ENCODE assay signal across 20 cellular contexts in the genomic region with DNA sequence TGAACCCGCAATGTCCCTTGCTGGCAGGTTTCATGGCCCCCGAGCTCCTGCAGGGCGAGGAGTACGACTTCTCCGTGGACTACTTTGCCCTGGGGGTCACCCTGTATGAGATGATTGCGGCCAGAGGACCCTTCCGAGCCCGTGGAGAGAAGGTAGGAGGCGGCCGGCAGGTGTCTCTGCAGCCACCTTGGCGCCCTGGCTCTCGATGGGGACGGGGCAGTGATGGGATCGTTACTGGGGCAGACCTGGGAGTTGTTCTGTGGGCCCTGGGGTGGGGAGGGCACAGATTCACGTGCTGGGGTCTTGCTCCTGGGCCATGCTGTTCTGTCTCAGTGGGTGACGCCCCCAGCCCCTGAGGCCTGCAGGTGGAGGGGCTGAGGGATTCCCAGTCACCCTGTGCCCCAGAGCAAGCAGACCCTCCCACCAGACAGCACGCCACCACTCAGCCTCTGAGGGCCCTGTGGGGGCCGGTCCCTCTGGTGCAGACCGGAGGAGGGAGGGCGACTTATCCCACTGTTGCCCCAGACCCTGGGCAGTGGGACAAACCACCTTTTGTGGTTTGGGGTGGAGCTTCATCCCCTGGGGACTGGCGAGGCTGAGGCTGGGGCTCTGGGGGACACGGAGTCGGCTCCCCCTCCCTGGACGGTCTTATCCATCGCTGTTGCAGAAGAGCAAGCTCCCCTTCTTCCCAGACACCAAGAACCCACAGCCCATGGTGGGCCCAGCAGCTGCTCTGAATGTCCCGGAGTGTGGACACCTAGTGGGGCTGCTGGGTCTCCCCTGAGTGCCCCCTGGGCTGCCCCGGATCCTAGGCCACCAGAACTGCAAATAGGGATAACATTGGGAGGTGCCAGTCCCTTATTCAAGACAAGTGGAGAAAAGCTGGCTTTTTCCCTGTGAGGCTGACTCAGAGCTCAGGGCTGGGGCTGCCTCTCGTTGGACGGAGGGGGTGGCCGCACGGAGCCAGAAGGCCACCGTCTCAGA. TPM values are rescaled to one million over a fixed set of nuclear protein-coding genes. Genes with fewer than 3 reads are reported as not detected.
A peak's percentile ranks its signal among the peaks of the same experiment; 100 is the strongest.
DNase-seq lines count a peak whose midpoint lies in the region; ATAC-seq, FAIRE-seq and TF ChIP-seq lines count a peak whose summit lies in the region.
"Had no signal": no experiment of that assay in that cellular context is flagged by ENCODE, and none has a peak within 500 bp of the region (broad histone marks: within the 10 kb centered on the region; RNA-seq: fewer than 3 reads in every experiment).

No MANE protein-coding gene starts in this region.

- intact Hi-C loops in HepG2 (cut with micrococcal nuclease; ENCODE audit: unreplicated experiment), result no loop called here
- intact Hi-C loops in adrenal gland (cut with DNase I), result no loop called here

- ATAC-seq in A549 (peak; percentile 15 to 38; a peak in 2 of 6 replicates), HepG2 (peak; percentile 58)

- H3K27me3 ChIP-seq in BLaER1 treated with 17β-estradiol and CSF1 and Interleukin-3, amounts not matched to agents 10 nM and 100 nM, result peaks cover 52 to 79% (median 61%) of the 10 kb centered on the region in 11 experiments
- H3K27me3 ChIP-seq in HepG2 (ENCODE audit: control insufficient read depth in 1 of 2, insufficient read depth in 2 of 2, low read length in 2 of 2), result peaks cover 12 to 38% of the 10 kb centered on the region in 2 experiments; a peak in 4 of 5 replicates
- H3K27me3 ChIP-seq in adrenal gland, result peaks cover 5% of the 10 kb centered on the region

- no peaks in the 10 kb centered on the region for H3K79me2 ChIP-seq in HepG2 (ENCODE audit: insufficient read depth, low read length)

- in situ Hi-C loops in HepG2 (cut with HindIII; ENCODE audit: extremely low pct_ligation_motif_present, low pct_unique_long_range_greater_than_20kb), result no loop called here

- H4K20me1 ChIP-seq in BLaER1 treated with 17β-estradiol and CSF1 and Interleukin-3, amounts not matched to agents 10 nM and 100 nM, result peaks cover 0 to 51% (median 11%) of the 10 kb centered on the region in 11 experiments; a peak in 10 of 22 replicates
- no peaks in the 10 kb centered on the region for H4K20me1 ChIP-seq in HepG2 (ENCODE audit: insufficient read depth, low read length)

- no peak overlapping the region for H2AFZ ChIP-seq in HepG2 (ENCODE audit: low read length)
- H2AFZ ChIP-seq: PC-9 had no signal

- H3K9me3 ChIP-seq in A549 (peaks cover 6% of the 10 kb centered on the region), HepG2 (ENCODE audit: low read length) (no peaks in the 10 kb centered on the region), adrenal gland (replicated peaks in 1 of 3) (no peaks in the 10 kb centered on the region)
- peaks cover 17 to 31% (median 23%) of the 10 kb centered on the region in 11 experiments for H3K9me3 ChIP-seq in BLaER1 treated with 17β-estradiol and CSF1 and Interleukin-3, amounts not matched to agents 10 nM and 100 nM (replicated peaks in 1 of 11)

- H3K4me2 ChIP-seq in A549 (no peak overlapping the region), HepG2 (ENCODE audit: low read depth, low read length) (no peak overlapping the region)
- peak overlapping the region in 10 of 11 experiments; percentile 59 to 81 (median 74); a peak in 19 of 22 replicates for H3K4me2 ChIP-seq in BLaER1 treated with 17β-estradiol and CSF1 and Interleukin-3, amounts not matched to agents 10 nM and 100 nM
- H3K4me2 ChIP-seq: PC-9 had no signal

- WGBS in A549 (ENCODE audit: missing lambda C conversion rate), result 42% methylated on average over 15 of the region's 32 CpGs
- 4% methylated on average over 8 of the region's 32 CpGs for WGBS in HepG2 (ENCODE audit: low lambda C conversion rate)
- whole genome bisulfite sequencing in adrenal gland, 4 donors, result 67 to 92% (median 78%) methylated on average over 10 to 32 of the region's 32 CpGs

- TF ChIP-seq RAD21 in A549 (conservative IDR thresholded peaks at IDR 0.05 in 1 of 2, IDR thresholded peaks at IDR 0.05 in 1 of 2), result no peak; a peak in 1 of 5 replicates
- no peak for TF ChIP-seq RAD21 in HepG2 (CRISPR knock-in tag; IDR thresholded peaks at IDR 0.05)

- no peak for TF ChIP-seq POLR2A in A549 (IDR thresholded peaks at IDR 0.05; ENCODE audit: low read length)
- TF ChIP-seq POLR2A in HepG2 (IDR thresholded peaks at IDR 0.05; ENCODE audit: insufficient read depth in 1 of 2, low read depth in 2 of 2, low read length in 2 of 2), result no peak
- TF ChIP-seq POLR2A in adrenal gland (IDR thresholded peaks at IDR 0.05), result no peak

- no peak for FAIRE-seq in A549 (lab: Jason Lieb, UNC)
- no peak for FAIRE-seq in HepG2 (lab: Jason Lieb, UNC)
- FAIRE-seq: D721Med, GM12892, GM18507 had no signal

- H3K4me1 ChIP-seq in A549, result no peaks in the 10 kb centered on the region
- H3K4me1 ChIP-seq in BLaER1 treated with 17β-estradiol and CSF1 and Interleukin-3, amounts not matched to agents 10 nM and 100 nM, result peaks cover 37 to 53% (median 49%) of the 10 kb centered on the region in 10 experiments
- peaks cover 9% of the 10 kb centered on the region for H3K4me1 ChIP-seq in HepG2 (ENCODE audit: insufficient read depth, low read length)
- H3K4me1 ChIP-seq in adrenal gland (replicated peaks in 1 of 2), result no peaks in the 10 kb centered on the region
- H3K4me1 ChIP-seq: SJSA1 had no signal

- BruUV-seq in HepG2 (replicated peaks; lab: Mats Ljungman, UMichigan), result no TSS peak

- DNase-seq in A549 (ENCODE audit: low read depth in 1 of 2, low spot score in 1 of 2), result no peak
- DNase-seq in LNCaP clone FGC (ENCODE audit: low read depth), result no peak
- DNase-seq in HepG2 (ENCODE audit: low spot score), result no peak
- no peak for DNase-seq in CD1c-positive myeloid dendritic cell (ENCODE audit: extremely low spot score)
- no peak for DNase-seq in DMS79 (lab: John Stamatoyannopoulos, UW)
- no peak for DNase-seq in stimulated activated naive CD4-positive, alpha-beta T cell treated with Interleukin-2 at 50 U/mL for 16 hours (lab: John Stamatoyannopoulos, UW)
- DNase-seq in adrenal gland, result no peak
- DNase-seq: Kasumi-1, NCI-H1417 treated with DMSO at 0.1 percent for 48 hours, NCI-H1930, NCI-H345, NCI-H524 treated with DMSO at 0.1 percent for 48 hours, PC-9 had no signal

- H3K36me3 ChIP-seq in BLaER1 treated with 17β-estradiol and CSF1 and Interleukin-3, amounts not matched to agents 10 nM and 100 nM, result no peaks in the 10 kb centered on the region
- H3K36me3 ChIP-seq in HepG2 (replicated peaks in 1 of 2; ENCODE audit: control insufficient read depth in 1 of 2, insufficient read depth in 2 of 2, low read length in 2 of 2) (no peaks in the 10 kb centered on the region), adrenal gland (replicated peaks in 1 of 2) (no peaks in the 10 kb centered on the region)
- H3K36me3 ChIP-seq: SJSA1 had no signal

- H3K27ac ChIP-seq in A549, result no peak overlapping the region
- no peak overlapping the region for H3K27ac ChIP-seq in BLaER1 treated with 17β-estradiol and CSF1 and Interleukin-3, amounts not matched to agents 10 nM and 100 nM
- H3K27ac ChIP-seq in HepG2 (ENCODE audit: extremely low read length, insufficient read depth, low read length), result no peak overlapping the region
- no peak overlapping the region for H3K27ac ChIP-seq in adrenal gland
- H3K27ac ChIP-seq: HL-60, PC-9, SJSA1 had no signal

- TF ChIP-seq EP300 in A549 (IDR thresholded peaks at IDR 0.05), result no peak
- TF ChIP-seq EP300 in HepG2 (IDR thresholded peaks at IDR 0.05; ENCODE audit: low read depth in 2 of 2, low read length in 2 of 2), result no peak
- TF ChIP-seq EP300 in HepG2 (CRISPR knock-in tag; IDR thresholded peaks at IDR 0.05; ENCODE audit: borderline replicate concordance), result no peak

- no peak overlapping the region for H3K4me3 ChIP-seq in A549
- H3K4me3 ChIP-seq in BLaER1 treated with 17β-estradiol and CSF1 and Interleukin-3, amounts not matched to agents 10 nM and 100 nM, result no peak overlapping the region
- H3K4me3 ChIP-seq in LNCaP clone FGC (ENCODE audit: low read depth, low read length), result no peak overlapping the region
- H3K4me3 ChIP-seq in HepG2 (replicated peaks in 1 of 3; ENCODE audit: insufficient read depth in 1 of 3, low read depth in 2 of 3, low read length in 3 of 3), result no peak overlapping the region
- H3K4me3 ChIP-seq in adrenal gland, result no peak overlapping the region
- H3K4me3 ChIP-seq: PC-9, SJSA1 had no signal

- CTCF ChIA-PET in A549 (lab: Yijun Ruan, JAX) (interaction anchor here (0.7 to 1.1 kb wide), 3 partner anchors 10 to 25 kb away, joined by 3 to 4 read pairs (median 3); no protein-coding TSS in a partner anchor), HepG2 (lab: Yijun Ruan, JAX; ENCODE audit: low intra/inter-chr PET ratio, low total read pairs) (interaction anchor here (0.6 kb wide), 1 partner anchor 495 kb away, joined by 3 read pairs; no protein-coding TSS in a partner anchor)

- no peak for TF ChIP-seq CTCF in A549 (IDR thresholded peaks at IDR 0.05)
- TF ChIP-seq CTCF in LNCaP clone FGC (IDR thresholded peaks at IDR 0.05; ENCODE audit: control insufficient read depth, extremely low read depth, insufficient read depth), result peak; percentile 9; the same call in 1 of the 2 replicates
- TF ChIP-seq CTCF in HepG2 (CRISPR knock-in tag; IDR thresholded peaks at IDR 0.05), result peak; percentile 55
- no peak for TF ChIP-seq CTCF in adrenal gland (IDR thresholded peaks at IDR 0.05)

- POLR2A ChIA-PET in A549 (lab: Yijun Ruan, JAX) (no interaction called here), HepG2 (lab: Yijun Ruan, JAX) (no interaction called here)

- H3K9ac ChIP-seq in BLaER1 treated with 17β-estradiol and CSF1 and Interleukin-3, amounts not matched to agents 10 nM and 100 nM, result no peak overlapping the region
- no peak overlapping the region for H3K9ac ChIP-seq in HepG2 (ENCODE audit: insufficient read depth, low read depth, low read length)

RNA-seq across cellular contexts. Expression of a gene that starts 27.5 kb away (rescaled TPM):
- 0.30 and 0.54 TPM in 2 replicates for polyA plus RNA-seq in A549 (2011; rRNA removed)
- polyA plus RNA-seq in A549 (2012; cell fraction: cytosol; rRNA removed), result 0.22 and 0.34 TPM in 2 replicates
- polyA plus RNA-seq in A549 (2012; cell fraction: nucleus; rRNA removed), result 0.31 and 0.37 TPM in 2 replicates
- 0.28 to 1.1 TPM (median 1.1 TPM) in 3 replicates for polyA plus RNA-seq in A549 (2017; fragmentation: RNase III; extraction: RNeasy Plus Mini Kit Qiagen cat#74134 plus additional on column Dnase treatment)
- 0.04 and 0.05 TPM in 2 replicates for polyA minus RNA-seq in A549 (2011; rRNA and poly(A)+ RNA removed)
- 0.03 TPM in 1 of 2 replicates, not detected in the other for total RNA-seq in HepG2 (2016; rRNA removed; fragmentation: Illumina TruSeq; extraction: Trizol)
- not detected in 2 replicates for total RNA-seq in HepG2 (2016; cell fraction: cytosol; rRNA removed; fragmentation: Illumina TruSeq; extraction: Trizol; ENCODE audit: low read depth)
- total RNA-seq in HepG2 (2016; cell fraction: insoluble cytoplasmic fraction; rRNA removed; fragmentation: Illumina TruSeq; extraction: Trizol), result not detected in 2 replicates
- not detected in 2 replicates for total RNA-seq in HepG2 (2016; cell fraction: membrane; rRNA removed; fragmentation: Illumina TruSeq; extraction: Trizol)
- not detected in 2 replicates for total RNA-seq in HepG2 (2016; cell fraction: nucleus; rRNA removed; fragmentation: Illumina TruSeq; extraction: Trizol)
- polyA plus RNA-seq in HepG2 (2011; rRNA removed), result 0.01 TPM in 1 of 2 replicates, not detected in the other
- polyA plus RNA-seq in HepG2 (2011; cell fraction: cytosol; rRNA removed), result 0.01 and 0.12 TPM in 2 replicates
- polyA plus RNA-seq in HepG2 (2011; cell fraction: nucleus; rRNA removed), result 0.02 and 0.03 TPM in 2 replicates
- polyA plus RNA-seq in HepG2 (2012), result 0.11 TPM in 1 of 2 replicates, not detected in the other
- not detected in 2 replicates for polyA plus RNA-seq in HepG2 (2016; cell fraction: cytosol; fragmentation: Illumina TruSeq; extraction: Trizol; ENCODE audit: low read depth)
- not detected in 2 replicates for polyA plus RNA-seq in HepG2 (2016; cell fraction: insoluble cytoplasmic fraction; fragmentation: Illumina TruSeq; extraction: Trizol; ENCODE audit: low read depth)
- polyA plus RNA-seq in HepG2 (2016; cell fraction: membrane; fragmentation: Illumina TruSeq; extraction: Trizol; ENCODE audit: low read depth), result not detected in 2 replicates
- polyA plus RNA-seq in HepG2 (2016; cell fraction: nucleus; fragmentation: Illumina TruSeq; extraction: Trizol; ENCODE audit: insufficient read depth, low read depth), result not detected in 2 replicates
- polyA minus RNA-seq in HepG2 (2011; rRNA and poly(A)+ RNA removed; ENCODE audit: low replicate concordance), result not detected in 2 replicates
- not detected in 2 replicates for polyA minus RNA-seq in HepG2 (2011; cell fraction: cytosol; rRNA and poly(A)+ RNA removed)
- polyA minus RNA-seq in HepG2 (2011; cell fraction: nucleus; rRNA and poly(A)+ RNA removed), result 0.12 and 0.13 TPM in 2 replicates
- 10 to 100 TPM in 5 of 8 donors, 1 to 10 TPM in 3; 2.0 to 26.3 (median 17.2) TPM for total RNA-seq in adrenal gland
- polyA plus RNA-seq in adrenal gland, result 10 to 100 TPM in 2 of 3 donors, 1 to 10 TPM in 1; 5.2 to 60.1 (median 22.0) TPM
- polyA plus RNA-seq: CD8-positive, alpha-beta memory T cell had no signal

Comparison
In these comparisons a context has a peak if more than half of its experiments do, and no peak if none do; other contexts are left out.
1. H3K4me2 ChIP-seq: peak in BLaER1 treated with 17β-estradiol and CSF1 and Interleukin-3, amounts not matched to agents 10 nM and 100 nM (10 of 11); none in A549 (single experiment) and HepG2 (single experiment).
2. CTCF ChIP-seq: peak in LNCaP clone FGC (single experiment) and HepG2 (single experiment); none in A549 (single experiment) and adrenal gland (0 of 6).